17 cellular contexts compared by ENCODE assay signal in the genomic region with DNA sequence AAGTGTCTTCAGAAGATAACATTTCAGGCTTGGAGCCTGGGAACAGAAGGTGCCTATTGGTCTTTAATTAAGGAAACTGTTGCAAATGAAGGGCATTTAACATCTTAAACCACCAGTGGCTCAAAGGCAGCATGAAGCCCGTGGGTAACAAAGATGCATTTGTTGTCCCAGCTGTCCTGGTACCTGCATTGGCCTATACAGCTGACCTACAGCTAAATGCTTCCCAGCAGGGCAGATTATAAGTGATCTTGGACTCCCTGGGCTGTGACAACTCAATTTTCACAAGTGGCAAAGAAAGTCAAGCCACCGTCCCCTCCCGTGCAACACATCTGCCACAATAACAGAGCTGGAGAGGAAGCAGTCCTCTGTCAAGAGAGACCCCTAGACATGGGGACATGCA. TPM values are rescaled to one million over a fixed set of nuclear protein-coding genes. Genes with fewer than 3 reads are reported as not detected.
"Had no signal": no experiment of that assay in that cellular context is flagged by ENCODE, and none has a peak within 500 bp of the region (broad histone marks: within the 10 kb centered on the region; RNA-seq: fewer than 3 reads in every experiment).

No MANE protein-coding gene starts in this region.

- H3K4me3 ChIP-seq: stomach, thoracic aorta had no signal

- H3K27ac Mint-ChIP-seq: activated naive CD4-positive, alpha-beta T cell treated with anti-CD3 and anti-CD28 coated beads, Interleukin-2, amount 50 U/mL, for 72 hours; T-helper 1 cell treated with Interleukin-12 subunit alpha and Interleukin-12 subunit beta and Interleukin-4 antibody, amounts not matched to agents 30 μg/mL and 1 μg/mL, for 36 hours had no signal

- H3K9me3 Mint-ChIP-seq: activated naive CD4-positive, alpha-beta T cell treated with anti-CD3 and anti-CD28 coated beads, Interleukin-2, amount 50 U/mL, for 72 hours; T-helper 1 cell treated with Interleukin-12 subunit alpha and Interleukin-12 subunit beta and Interleukin-4 antibody, amounts not matched to agents 30 μg/mL and 1 μg/mL, for 36 hours had no signal

- ATAC-seq: left ventricle myocardium superior had no signal

- H3K4me3 Mint-ChIP-seq: T-helper 1 cell treated with Interleukin-12 subunit alpha and Interleukin-12 subunit beta and Interleukin-4 antibody, amounts not matched to agents 30 μg/mL and 1 μg/mL, for 36 hours had no signal

- H3K36me3 ChIP-seq: brain microvascular endothelial cell, stomach, thoracic aorta had no signal

- FAIRE-seq: keratinocyte, TTC549 had no signal

- H3K4me1 ChIP-seq: parathyroid adenoma, stomach had no signal

- H3K27ac ChIP-seq: brain microvascular endothelial cell, parathyroid adenoma, stomach, thoracic aorta had no signal

- H3K9me3 ChIP-seq: stomach, thoracic aorta had no signal

- H3K9ac ChIP-seq: parathyroid adenoma had no signal

- H3K27me3 ChIP-seq: brain microvascular endothelial cell had no signal

- H3K36me3 Mint-ChIP-seq: activated naive CD4-positive, alpha-beta T cell treated with anti-CD3 and anti-CD28 coated beads, Interleukin-2, amount 50 U/mL, for 72 hours had no signal

- DNase-seq: activated CD4-positive, alpha-beta T cell treated with anti-CD3 and anti-CD28 coated beads, Interleukin-2, amount 50 U/mL, for 1 hour; activated CD4-positive, CD25-positive, alpha-beta regulatory T cell; activated effector memory CD4-positive, alpha-beta T cell treated with Interleukin-2 at 50 U/mL for 16 hours; activated T-cell treated with anti-CD3 and anti-CD28 coated beads, Interleukin-2, amount 50 U/mL, for 1 hour; brain microvascular endothelial cell; effector memory CD4-positive, alpha-beta T cell; left ventricle myocardium superior; stomach had no signal

RNA-seq across cellular contexts. Expression of a gene that starts 31.6 kb away (rescaled TPM):
- total RNA-seq: epithelial cell of proximal tubule, left ventricle myocardium superior, mesenteric fat pad, renal cortical epithelial cell, thoracic aorta had no signal
